ENCODE assay signal across 1 cellular context in the genomic region with DNA sequence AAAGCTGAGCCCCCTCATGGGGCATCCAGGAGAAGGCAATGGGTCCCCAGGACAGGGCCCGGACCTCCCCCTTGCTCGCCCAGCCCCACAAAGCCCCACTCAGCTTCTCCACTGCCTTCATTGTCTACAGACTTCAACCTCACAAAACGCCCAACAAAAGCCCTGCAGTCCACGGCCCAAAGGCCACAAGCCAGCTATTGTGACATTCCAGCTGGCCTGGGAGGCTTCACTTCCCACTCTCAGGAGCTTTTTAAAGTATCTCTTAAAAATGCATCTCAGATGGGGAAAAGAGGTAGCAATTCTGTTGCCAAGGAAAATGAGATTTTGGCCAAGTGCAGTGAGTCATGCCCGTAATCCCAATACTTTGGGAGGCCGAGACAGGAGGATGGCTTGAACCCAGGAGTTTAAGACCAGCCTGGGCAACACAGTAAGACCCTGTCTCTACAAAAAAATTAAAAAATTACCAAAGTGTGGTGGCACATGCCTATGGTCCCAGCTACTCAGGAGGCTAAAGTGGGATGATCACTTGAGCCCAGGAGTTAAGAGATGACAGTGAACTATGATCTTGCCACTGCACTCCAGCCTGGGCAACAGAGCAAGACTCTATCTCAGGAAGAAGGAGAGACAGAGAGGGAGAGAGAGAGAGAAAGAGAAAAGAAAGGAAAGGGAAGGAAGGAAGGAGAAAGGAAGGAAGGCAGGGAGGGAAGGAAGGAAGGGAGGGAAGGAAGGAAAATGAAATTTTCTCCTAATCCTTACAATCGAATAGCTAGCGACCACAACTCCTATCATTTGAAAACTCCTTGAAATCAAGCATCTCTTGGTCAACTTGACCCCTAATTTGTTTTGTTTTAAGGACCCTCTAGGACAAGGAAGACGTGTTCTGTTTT.
TF ChIP-seq lines count a peak whose summit lies in the region.

No MANE protein-coding gene starts in this region.

TF ChIP-seq in HepG2, 621 proteins besides CTCF, POLR2A, EP300 and RAD21 (continued from another document):
- 0 out of 2 replicates have a peak, but pooled peaks have one; percentile 22 for TF ChIP-seq ZNF512 (CRISPR knock-in tag; IDR thresholded peaks at IDR 0.05)
